Comparison of ENCODE assay signal across 9 cellular contexts in genomic region chr12:54371328-54372112, GRCh38. TPM values are rescaled to one million over a fixed set of nuclear protein-coding genes. Genes with fewer than 3 reads are reported as not detected.
DNase-seq lines count a peak whose midpoint lies in the region; ATAC-seq, FAIRE-seq and TF ChIP-seq lines count a peak whose summit lies in the region.
"Had no signal": no experiment of that assay in that cellular context is flagged by ENCODE, and none has a peak within 500 bp of the region (broad histone marks: within the 10 kb centered on the region; RNA-seq: fewer than 3 reads in every experiment).

No MANE protein-coding gene starts in this region.

- ATAC-seq in activated T-helper 17 cell treated with anti-CD3 and anti-CD28 coated beads, Interleukin-2, amount 50 U/mL, for 72 hours (replicated peaks), result no peak
- ATAC-seq in left lung (no peak), upper lobe of right lung (no peak)

- H3K9me3 ChIP-seq in left lung, result no peaks in the 10 kb centered on the region
- H3K9me3 ChIP-seq in upper lobe of right lung, result no peaks in the 10 kb centered on the region

- TF ChIP-seq CTCF in left lung (IDR thresholded peaks at IDR 0.05), result no peak
- TF ChIP-seq CTCF in upper lobe of right lung (IDR thresholded peaks at IDR 0.05), result no peak
- TF ChIP-seq CTCF in D721Med (IDR thresholded peaks at IDR 0.05; ENCODE audit: insufficient read depth, missing control alignments), result no peak

- peaks cover 9% of the 10 kb centered on the region for H3K27me3 Mint-ChIP-seq in activated CD4-positive, alpha-beta T cell treated with anti-CD3 and anti-CD28 coated beads, Interleukin-2, amount 10 ng/mL, durations not matched to agents 7 days and 5 days
- no peaks in the 10 kb centered on the region for H3K27me3 Mint-ChIP-seq in activated T-helper 17 cell treated with anti-CD3 and anti-CD28 coated beads, Interleukin-2, amount 50 U/mL, for 72 hours

- H3K36me3 ChIP-seq in left lung, result peaks cover 0 to 7% of the 10 kb centered on the region in 2 donors
- peaks cover 4% of the 10 kb centered on the region for H3K36me3 ChIP-seq in upper lobe of right lung

- no peaks in the 10 kb centered on the region for H3K27me3 ChIP-seq in left lung
- H3K27me3 ChIP-seq in upper lobe of right lung, result no peaks in the 10 kb centered on the region

- peaks cover 20 to 67% of the 10 kb centered on the region in 2 donors for H3K4me1 ChIP-seq in left lung
- peaks cover 35% of the 10 kb centered on the region for H3K4me1 ChIP-seq in upper lobe of right lung

- intact Hi-C loops in left lung (cut with DNase I), result no loop called here
- intact Hi-C loops in upper lobe of right lung (cut with DNase I), result no loop called here

- no peaks in the 10 kb centered on the region for H3K9me3 Mint-ChIP-seq in activated CD4-positive, alpha-beta T cell treated with anti-CD3 and anti-CD28 coated beads, Interleukin-2, amount 10 ng/mL, durations not matched to agents 7 days and 5 days
- no peaks in the 10 kb centered on the region for H3K9me3 Mint-ChIP-seq in activated T-helper 17 cell treated with anti-CD3 and anti-CD28 coated beads, Interleukin-2, amount 50 U/mL, for 72 hours

- CTCF ChIA-PET in activated CD4-positive, alpha-beta T cell treated with anti-CD3 and anti-CD28 coated beads, Interleukin-2, amount 10 ng/mL, durations not matched to agents 7 days and 5 days (lab: Charles Lee), result interaction anchor here (0.5 to 2.5 kb wide), 8 partner anchors 8 to 163 kb away, joined by 3 to 9 read pairs (median 4); no protein-coding TSS in a partner anchor

- peaks cover 38% of the 10 kb centered on the region for H3K4me1 Mint-ChIP-seq in activated CD4-positive, alpha-beta T cell treated with anti-CD3 and anti-CD28 coated beads, Interleukin-2, amount 10 ng/mL, durations not matched to agents 7 days and 5 days
- peaks cover 10% of the 10 kb centered on the region for H3K4me1 Mint-ChIP-seq in activated T-helper 17 cell treated with anti-CD3 and anti-CD28 coated beads, Interleukin-2, amount 50 U/mL, for 72 hours

- H3K4me3 Mint-ChIP-seq in activated CD4-positive, alpha-beta T cell treated with anti-CD3 and anti-CD28 coated beads, Interleukin-2, amount 10 ng/mL, durations not matched to agents 7 days and 5 days, result no peak overlapping the region
- H3K4me3 Mint-ChIP-seq in activated T-helper 17 cell treated with anti-CD3 and anti-CD28 coated beads, Interleukin-2, amount 50 U/mL, for 72 hours, result no peak overlapping the region

- peak overlapping the region; percentile 31 for H3K27ac Mint-ChIP-seq in activated CD4-positive, alpha-beta T cell treated with anti-CD3 and anti-CD28 coated beads, Interleukin-2, amount 10 ng/mL, durations not matched to agents 7 days and 5 days
- H3K27ac Mint-ChIP-seq in activated T-helper 17 cell treated with anti-CD3 and anti-CD28 coated beads, Interleukin-2, amount 50 U/mL, for 72 hours, result peak overlapping the region; percentile 78

- no peaks in the 10 kb centered on the region for H3K36me3 Mint-ChIP-seq in activated CD4-positive, alpha-beta T cell treated with anti-CD3 and anti-CD28 coated beads, Interleukin-2, amount 10 ng/mL, durations not matched to agents 7 days and 5 days (ENCODE audit: low read depth)
- no peaks in the 10 kb centered on the region for H3K36me3 Mint-ChIP-seq in activated T-helper 17 cell treated with anti-CD3 and anti-CD28 coated beads, Interleukin-2, amount 50 U/mL, for 72 hours (ENCODE audit: low read depth)

- POLR2A ChIA-PET in activated CD4-positive, alpha-beta T cell treated with anti-CD3 and anti-CD28 coated beads, Interleukin-2, amount 10 ng/mL, durations not matched to agents 7 days and 5 days (lab: Charles Lee), result no interaction called here

- H3K4me3 ChIP-seq in left lung (no peak overlapping the region), upper lobe of right lung (no peak overlapping the region)

- FAIRE-seq in D721Med (lab: Jason Lieb, UNC), result no peak

- peak overlapping the region; percentile 13 to 19 for H3K27ac ChIP-seq in left lung
- H3K27ac ChIP-seq in upper lobe of right lung, result peak overlapping the region; percentile 17

- DNase-seq in activated CD4-positive, alpha-beta T cell treated with anti-CD3 and anti-CD28 coated beads, Interleukin-2, amount 10 ng/mL, durations not matched to agents 7 days and 5 days, result no peak
- DNase-seq in activated CD4-positive, alpha-beta T cell treated with anti-CD3 and anti-CD28 coated beads for 48 hours, result no peak
- DNase-seq in left lung, result no peak
- no peak for DNase-seq in upper lobe of right lung
- no peak for DNase-seq in OCI-M1 (lab: John Stamatoyannopoulos, UW)
- no peak for DNase-seq in NCI-H146 (lab: John Stamatoyannopoulos, UW)
- no peak for DNase-seq in D721Med (ENCODE audit: insufficient read length, low spot score)
- DNase-seq: NCI-H526 had no signal

RNA-seq across cellular contexts. Expression of gene GPR84, which starts 7.2 kb away (rescaled TPM):
- under 1 TPM; 0.15 to 0.33 TPM for total RNA-seq in activated CD4-positive, alpha-beta T cell treated with anti-CD3 and anti-CD28 coated beads, Interleukin-2, amount 10 ng/mL, durations not matched to agents 7 days and 5 days
- 1 to 10 TPM in 1 of 2 donors, under 1 TPM in 1; 0.24 to 2.2 TPM for total RNA-seq in activated T-helper 17 cell treated with anti-CD3 and anti-CD28 coated beads, Interleukin-2, amount 50 U/mL, for 72 hours
- total RNA-seq in left lung (10 to 100 TPM in 1 of 2 donors, under 1 TPM in 1; 0.99 to 10.3 TPM), upper lobe of right lung (0.96 TPM)

RNA-seq across cellular contexts. Expression of gene ZNF385A, which starts 13.0 kb away (rescaled TPM):
- total RNA-seq in activated CD4-positive, alpha-beta T cell treated with anti-CD3 and anti-CD28 coated beads, Interleukin-2, amount 10 ng/mL, durations not matched to agents 7 days and 5 days, result 1 to 10 TPM in 1 of 2 experiments, under 1 TPM in 1; 0.48 to 1.3 TPM
- total RNA-seq in activated T-helper 17 cell treated with anti-CD3 and anti-CD28 coated beads, Interleukin-2, amount 50 U/mL, for 72 hours, result 1 to 10 TPM in 1 of 2 donors, under 1 TPM in 1; 0.48 to 2.6 TPM
- total RNA-seq in left lung (10 to 100 TPM; 18.1 to 19.0 TPM), upper lobe of right lung (26.6 TPM)

RNA-seq across cellular contexts. Expression of gene COPZ1, which starts 46.6 kb away (rescaled TPM):
- total RNA-seq in activated CD4-positive, alpha-beta T cell treated with anti-CD3 and anti-CD28 coated beads, Interleukin-2, amount 10 ng/mL, durations not matched to agents 7 days and 5 days, result 100 to 1,000 TPM; 113 to 124 TPM
- total RNA-seq in activated T-helper 17 cell treated with anti-CD3 and anti-CD28 coated beads, Interleukin-2, amount 50 U/mL, for 72 hours, result 10 to 100 TPM; 75.4 to 86.8 TPM
- 100 to 1,000 TPM; 157 to 184 TPM for total RNA-seq in left lung
- 125 TPM for total RNA-seq in upper lobe of right lung

RNA-seq across cellular contexts. Expression of gene ITGA5, which starts 47.5 kb away (rescaled TPM):
- total RNA-seq in activated CD4-positive, alpha-beta T cell treated with anti-CD3 and anti-CD28 coated beads, Interleukin-2, amount 10 ng/mL, durations not matched to agents 7 days and 5 days, result 10 to 100 TPM; 83.5 to 88.7 TPM
- 100 to 1,000 TPM in 1 of 2 donors, 10 to 100 TPM in 1; 29.9 to 211 TPM for total RNA-seq in activated T-helper 17 cell treated with anti-CD3 and anti-CD28 coated beads, Interleukin-2, amount 50 U/mL, for 72 hours
- total RNA-seq in left lung (100 to 1,000 TPM in 1 of 2 donors, 10 to 100 TPM in 1; 76.4 to 142 TPM), upper lobe of right lung (102 TPM)
